Comparison of ENCODE assay signal across 1 cellular context in genomic region chr14:23093993-23094665, GRCh38.
TF ChIP-seq lines count a peak whose summit lies in the region.

No MANE protein-coding gene starts in this region.

TF ChIP-seq in GM23338, 12 proteins besides CTCF, POLR2A, EP300 and RAD21 (continued from another document):
- TF ChIP-seq, protein P1, sequence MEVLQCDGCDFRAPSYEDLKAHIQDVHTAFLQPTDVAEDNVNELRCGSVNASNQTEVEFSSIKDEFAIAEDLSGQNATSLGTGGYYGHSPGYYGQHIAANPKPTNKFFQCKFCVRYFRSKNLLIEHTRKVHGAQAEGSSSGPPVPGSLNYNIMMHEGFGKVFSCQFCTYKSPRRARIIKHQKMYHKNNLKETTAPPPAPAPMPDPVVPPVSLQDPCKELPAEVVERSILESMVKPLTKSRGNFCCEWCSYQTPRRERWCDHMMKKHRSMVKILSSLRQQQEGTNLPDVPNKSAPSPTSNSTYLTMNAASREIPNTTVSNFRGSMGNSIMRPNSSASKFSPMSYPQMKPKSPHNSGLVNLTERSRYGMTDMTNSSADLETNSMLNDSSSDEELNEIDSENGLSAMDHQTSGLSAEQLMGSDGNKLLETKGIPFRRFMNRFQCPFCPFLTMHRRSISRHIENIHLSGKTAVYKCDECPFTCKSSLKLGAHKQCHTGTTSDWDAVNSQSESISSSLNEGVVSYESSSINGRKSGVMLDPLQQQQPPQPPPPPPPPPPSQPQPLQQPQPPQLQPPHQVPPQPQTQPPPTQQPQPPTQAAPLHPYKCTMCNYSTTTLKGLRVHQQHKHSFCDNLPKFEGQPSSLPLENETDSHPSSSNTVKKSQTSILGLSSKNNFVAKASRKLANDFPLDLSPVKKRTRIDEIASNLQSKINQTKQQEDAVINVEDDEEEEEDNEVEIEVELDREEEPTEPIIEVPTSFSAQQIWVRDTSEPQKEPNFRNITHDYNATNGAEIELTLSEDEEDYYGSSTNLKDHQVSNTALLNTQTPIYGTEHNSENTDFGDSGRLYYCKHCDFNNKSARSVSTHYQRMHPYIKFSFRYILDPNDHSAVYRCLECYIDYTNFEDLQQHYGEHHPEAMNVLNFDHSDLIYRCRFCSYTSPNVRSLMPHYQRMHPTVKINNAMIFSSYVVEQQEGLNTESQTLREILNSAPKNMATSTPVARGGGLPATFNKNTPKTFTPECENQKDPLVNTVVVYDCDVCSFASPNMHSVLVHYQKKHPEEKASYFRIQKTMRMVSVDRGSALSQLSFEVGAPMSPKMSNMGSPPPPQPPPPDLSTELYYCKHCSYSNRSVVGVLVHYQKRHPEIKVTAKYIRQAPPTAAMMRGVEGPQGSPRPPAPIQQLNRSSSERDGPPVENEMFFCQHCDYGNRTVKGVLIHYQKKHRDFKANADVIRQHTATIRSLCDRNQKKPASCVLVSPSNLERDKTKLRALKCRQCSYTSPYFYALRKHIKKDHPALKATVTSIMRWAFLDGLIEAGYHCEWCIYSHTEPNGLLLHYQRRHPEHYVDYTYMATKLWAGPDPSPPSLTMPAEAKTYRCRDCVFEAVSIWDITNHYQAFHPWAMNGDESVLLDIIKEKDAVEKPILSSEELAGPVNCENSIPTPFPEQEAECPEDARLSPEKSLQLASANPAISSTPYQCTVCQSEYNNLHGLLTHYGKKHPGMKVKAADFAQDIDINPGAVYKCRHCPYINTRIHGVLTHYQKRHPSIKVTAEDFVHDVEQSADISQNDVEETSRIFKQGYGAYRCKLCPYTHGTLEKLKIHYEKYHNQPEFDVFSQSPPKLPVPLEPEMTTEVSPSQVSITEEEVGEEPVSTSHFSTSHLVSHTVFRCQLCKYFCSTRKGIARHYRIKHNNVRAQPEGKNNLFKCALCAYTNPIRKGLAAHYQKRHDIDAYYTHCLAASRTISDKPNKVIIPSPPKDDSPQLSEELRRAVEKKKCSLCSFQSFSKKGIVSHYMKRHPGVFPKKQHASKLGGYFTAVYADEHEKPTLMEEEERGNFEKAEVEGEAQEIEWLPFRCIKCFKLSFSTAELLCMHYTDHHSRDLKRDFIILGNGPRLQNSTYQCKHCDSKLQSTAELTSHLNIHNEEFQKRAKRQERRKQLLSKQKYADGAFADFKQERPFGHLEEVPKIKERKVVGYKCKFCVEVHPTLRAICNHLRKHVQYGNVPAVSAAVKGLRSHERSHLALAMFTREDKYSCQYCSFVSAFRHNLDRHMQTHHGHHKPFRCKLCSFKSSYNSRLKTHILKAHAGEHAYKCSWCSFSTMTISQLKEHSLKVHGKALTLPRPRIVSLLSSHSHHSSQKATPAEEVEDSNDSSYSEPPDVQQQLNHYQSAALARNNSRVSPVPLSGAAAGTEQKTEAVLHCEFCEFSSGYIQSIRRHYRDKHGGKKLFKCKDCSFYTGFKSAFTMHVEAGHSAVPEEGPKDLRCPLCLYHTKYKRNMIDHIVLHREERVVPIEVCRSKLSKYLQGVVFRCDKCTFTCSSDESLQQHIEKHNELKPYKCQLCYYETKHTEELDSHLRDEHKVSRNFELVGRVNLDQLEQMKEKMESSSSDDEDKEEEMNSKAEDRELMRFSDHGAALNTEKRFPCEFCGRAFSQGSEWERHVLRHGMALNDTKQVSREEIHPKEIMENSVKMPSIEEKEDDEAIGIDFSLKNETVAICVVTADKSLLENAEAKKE (CRISPR knock-in tag; IDR thresholded peaks at IDR 0.05): no peak
- TF ChIP-seq REST (IDR thresholded peaks at IDR 0.05; ENCODE audit: unreplicated experiment) (no peak), NANOG (IDR thresholded peaks at IDR 0.05; ENCODE audit: borderline replicate concordance) (no peak), CREB1 (CRISPR knock-in tag; IDR thresholded peaks at IDR 0.05; ENCODE audit: low read depth) (no peak), ZNF114 (CRISPR knock-in tag; IDR thresholded peaks at IDR 0.05) (no peak)
